In the genomic region with DNA sequence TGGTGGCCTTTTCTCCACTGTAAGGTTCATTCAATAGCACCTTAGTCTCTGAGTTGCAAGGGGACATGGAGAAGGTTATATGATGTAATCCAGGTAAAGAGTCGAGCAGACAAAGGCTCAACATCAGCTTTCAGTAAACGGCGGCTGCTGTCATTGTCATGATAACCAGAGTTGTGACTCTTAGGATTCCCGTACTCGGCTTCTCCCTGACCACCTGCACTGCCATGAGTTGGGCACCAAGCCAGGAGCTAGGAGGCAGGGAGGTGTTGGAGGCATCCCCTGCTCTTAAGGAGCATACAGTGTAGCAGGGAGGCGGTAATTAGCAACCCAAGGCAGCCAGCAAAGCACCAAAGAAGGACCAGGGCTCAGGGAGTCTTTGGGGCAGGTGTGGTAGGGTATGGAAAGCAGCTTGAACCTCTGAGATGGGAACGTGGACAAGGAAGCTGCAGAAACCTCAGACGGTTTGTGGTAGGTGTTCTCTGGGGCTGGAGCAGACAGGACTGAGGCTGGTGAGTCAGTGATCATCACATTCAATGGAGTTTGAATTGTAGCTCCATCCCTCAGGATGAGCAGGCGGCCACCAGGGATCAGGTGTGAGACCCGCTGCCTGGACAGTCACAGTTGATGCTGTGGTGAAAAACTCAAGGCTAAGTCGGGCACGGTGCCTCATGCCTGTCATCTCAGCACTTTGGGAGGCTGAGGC, we compare ENCODE assay signal across 15 cellular contexts. TPM values are rescaled to one million over a fixed set of nuclear protein-coding genes. Genes with fewer than 3 reads are reported as not detected.
DNase-seq lines count a peak whose midpoint lies in the region; ATAC-seq and TF ChIP-seq lines count a peak whose summit lies in the region.
"Had no signal": no experiment of that assay in that cellular context is flagged by ENCODE, and none has a peak within 500 bp of the region (broad histone marks: within the 10 kb centered on the region; RNA-seq: fewer than 3 reads in every experiment).

No MANE protein-coding gene starts in this region.

- H3K9me3 ChIP-seq in HCT116 (ENCODE audit: control insufficient read depth in 1 of 2, insufficient read depth in 1 of 2, low read depth in 1 of 2, low read length in 2 of 2): no peaks in the 10 kb centered on the region
- no peaks in the 10 kb centered on the region for H3K9me3 ChIP-seq in PC-9 (ENCODE audit: insufficient read depth, low read depth)
- no peaks in the 10 kb centered on the region for H3K9me3 ChIP-seq in smooth muscle cell (replicated peaks; ENCODE audit: low read depth)
- H3K9me3 ChIP-seq: BE2C had no signal

- peak overlapping the region; percentile 23; the same call in 1 of the 2 replicates for H3K27ac ChIP-seq in HCT116 (ENCODE audit: low read depth, low read length)
- peak overlapping the region; percentile 98 for H3K27ac ChIP-seq in PC-9
- no peak overlapping the region for H3K27ac ChIP-seq in smooth muscle cell (ENCODE audit: low read depth)
- H3K27ac ChIP-seq: coronary artery had no signal

- H3K4me1 ChIP-seq in HCT116 (ENCODE audit: control insufficient read depth in 1 of 2, insufficient read depth in 2 of 2, low read length in 2 of 2) (peaks cover 50 to 91% of the 10 kb centered on the region in 2 experiments), PC-9 (replicated peaks; ENCODE audit: insufficient read depth) (peaks cover 62% of the 10 kb centered on the region), smooth muscle cell (ENCODE audit: low read depth) (no peaks in the 10 kb centered on the region)
- H3K4me1 ChIP-seq: BE2C had no signal

- no peak for DNase-seq in activated CD4-positive, alpha-beta T cell treated with anti-CD3 and anti-CD28 coated beads, Interleukin-2, amount 10 ng/mL, durations not matched to agents 24 days and 14 days
- DNase-seq in activated CD4-positive, alpha-beta T cell treated with anti-CD3 and anti-CD28 coated beads, Interleukin-2, amount 50 U/mL, for 48 hours: no peak
- DNase-seq in HCT116 (ENCODE audit: low read depth, low spot score) (no peak), PC-9 (peak; percentile 49 to 66), posterior vena cava (ENCODE audit: low spot score) (peak; percentile 64), smooth muscle cell (lab: John Stamatoyannopoulos, UW; ENCODE audit: unreplicated experiment) (no peak), OCI-M1 (lab: John Stamatoyannopoulos, UW) (no peak)
- no peak for DNase-seq in stimulated activated naive CD4-positive, alpha-beta T cell treated with Interleukin-2 at 50 U/mL for 16 hours (lab: John Stamatoyannopoulos, UW)
- DNase-seq: activated T-cell treated with anti-CD3 and anti-CD28 coated beads, Interleukin-2, amount 50 U/mL, for 24 hours; anterior cingulate cortex; BE2C; NCI-H1048 had no signal

- intact Hi-C loops in activated CD4-positive, alpha-beta T cell treated with anti-CD3 and anti-CD28 coated beads, Interleukin-2, amount 10 ng/mL, durations not matched to agents 24 days and 14 days (cut with micrococcal nuclease): no loop called here
- intact Hi-C loops in HCT116 (cut with micrococcal nuclease) (no loop called here), PC-9 (cut with micrococcal nuclease; ENCODE audit: unreplicated experiment) (no loop called here), posterior vena cava (cut with DNase I) (no loop called here)

- CTCF ChIA-PET in HCT116 (lab: Charles Lee): interaction anchor here (1.0 kb wide), 1 partner anchor 8 kb away, joined by 3 read pairs; no protein-coding TSS in a partner anchor
- CTCF ChIA-PET in PC-9 (lab: Charles Lee): interaction anchor here (0.6 kb wide), 1 partner anchor 41 kb away, joined by 3 read pairs; no protein-coding TSS in a partner anchor

- no peak overlapping the region for H3K4me3 ChIP-seq in HCT116 (replicated peaks in 1 of 2; ENCODE audit: low read depth in 1 of 2, low read length in 2 of 2)
- no peak overlapping the region for H3K4me3 ChIP-seq in PC-9
- H3K4me3 ChIP-seq in smooth muscle cell: no peak overlapping the region
- H3K4me3 ChIP-seq: coronary artery had no signal

- H3K4me2 ChIP-seq in HCT116 (ENCODE audit: low read length) (no peak overlapping the region; the same call in 1 of the 2 replicates), PC-9 (peak overlapping the region; percentile 53), smooth muscle cell (no peak overlapping the region)

- POLR2A ChIA-PET in HCT116 (lab: Charles Lee): interaction anchor here (1.0 to 2.0 kb wide), 4 partner anchors 9 to 46 kb away, joined by 3 to 9 read pairs (median 6); no protein-coding TSS in a partner anchor
- POLR2A ChIA-PET in PC-9 (lab: Charles Lee; ENCODE audit: unreplicated experiment): interaction anchor here (0.6 to 1.0 kb wide), 3 partner anchors 10 to 19 kb away, joined by 3 to 7 read pairs (median 5); no protein-coding TSS in a partner anchor

- no peak overlapping the region for H3K4me3 Mint-ChIP-seq in activated CD4-positive, alpha-beta T cell treated with anti-CD3 and anti-CD28 coated beads, Interleukin-2, amount 10 ng/mL, durations not matched to agents 24 days and 14 days
- H3K4me3 Mint-ChIP-seq: activated T-cell treated with anti-CD3 and anti-CD28 coated beads, Interleukin-2, amount 50 U/mL, for 24 hours had no signal

- H3K9me2 ChIP-seq in HCT116 (ENCODE audit: insufficient read depth): no peaks in the 10 kb centered on the region
- no peaks in the 10 kb centered on the region for H3K9me2 ChIP-seq in PC-9 (ENCODE audit: insufficient read depth)

- H3K27me3 ChIP-seq in HCT116 (ENCODE audit: insufficient read depth, low read length): no peaks in the 10 kb centered on the region
- H3K27me3 ChIP-seq in PC-9 (ENCODE audit: insufficient read depth, low read depth): no peaks in the 10 kb centered on the region
- no peaks in the 10 kb centered on the region for H3K27me3 ChIP-seq in smooth muscle cell (ENCODE audit: low read depth)
- H3K27me3 ChIP-seq: BE2C had no signal

- BruUV-seq in HCT116 (replicated peaks; lab: Mats Ljungman, UMichigan) (no TSS peak), PC-9 (replicated peaks; lab: Mats Ljungman, UMichigan) (no TSS peak)

- H2AFZ ChIP-seq in HCT116 (ENCODE audit: low read depth, low read length, poor library complexity, severe bottlenecking) (peak overlapping the region; percentile 50), PC-9 (peak overlapping the region; percentile 45), smooth muscle cell (ENCODE audit: low read depth) (no peak overlapping the region)

- peaks cover 56% of the 10 kb centered on the region for H3K4me1 Mint-ChIP-seq in activated CD4-positive, alpha-beta T cell treated with anti-CD3 and anti-CD28 coated beads, Interleukin-2, amount 10 ng/mL, durations not matched to agents 24 days and 14 days

- RAD21 ChIA-PET in HCT116 (lab: Charles Lee; ENCODE audit: low non-redundant PET in 1 of 2, low total read pairs in 2 of 2, uncharacterized antibody in 2 of 2, unreplicated experiment in 2 of 2): no interaction called here

- TF ChIP-seq POLR2A in HCT116 (IDR thresholded peaks at IDR 0.05; ENCODE audit: borderline replicate concordance, extremely low read depth, insufficient read depth, insufficient read length): no peak

- peak overlapping the region; percentile 80 for H3K27ac Mint-ChIP-seq in activated CD4-positive, alpha-beta T cell treated with anti-CD3 and anti-CD28 coated beads, Interleukin-2, amount 10 ng/mL, durations not matched to agents 24 days and 14 days
- H3K27ac Mint-ChIP-seq: activated T-cell treated with anti-CD3 and anti-CD28 coated beads, Interleukin-2, amount 50 U/mL, for 24 hours had no signal

- H3K36me3 ChIP-seq in HCT116 (ENCODE audit: control insufficient read depth in 1 of 2, insufficient read depth in 2 of 2, low read length in 2 of 2) (no peaks in the 10 kb centered on the region), PC-9 (ENCODE audit: low read depth) (no peaks in the 10 kb centered on the region), smooth muscle cell (ENCODE audit: low read depth) (no peaks in the 10 kb centered on the region)
- H3K36me3 ChIP-seq: BE2C had no signal

- H3F3A ChIP-seq in PC-9 (ENCODE audit: insufficient read depth, low read depth): peaks cover 60% of the 10 kb centered on the region
- peaks cover 19% of the 10 kb centered on the region for H3F3A ChIP-seq in smooth muscle cell (ENCODE audit: low read depth)

- TF ChIP-seq CTCF in HCT116 (IDR thresholded peaks at IDR 0.05 in 2 of 3, conservative IDR thresholded peaks at IDR 0.05 in 1 of 3; ENCODE audit: borderline replicate concordance in 1 of 3, insufficient read depth in 1 of 3, low read depth in 2 of 3, low read length in 2 of 3) (no peak), PC-9 (conservative IDR thresholded peaks at IDR 0.05) (no peak), smooth muscle cell (IDR thresholded peaks at IDR 0.05; ENCODE audit: borderline replicate concordance, insufficient read depth, poor library complexity, severe bottlenecking) (no peak)

- H3K9ac ChIP-seq in HCT116 (ENCODE audit: low read length) (peak overlapping the region; percentile 33; the same call in 1 of the 2 replicates), smooth muscle cell (ENCODE audit: low read depth) (no peak overlapping the region)

- H4K20me1 ChIP-seq in HCT116 (ENCODE audit: insufficient read depth): no peaks in the 10 kb centered on the region
- no peaks in the 10 kb centered on the region for H4K20me1 ChIP-seq in PC-9 (ENCODE audit: insufficient read depth)
- H4K20me1 ChIP-seq in smooth muscle cell (ENCODE audit: low read depth): no peaks in the 10 kb centered on the region

- H3K79me2 ChIP-seq in HCT116 (ENCODE audit: insufficient read depth, low read length) (no peaks in the 10 kb centered on the region), PC-9 (ENCODE audit: low read depth) (0 out of 2 replicates have a peak, but pooled peaks cover 9% of the 10 kb centered on the region), smooth muscle cell (ENCODE audit: low read depth) (no peaks in the 10 kb centered on the region)

- H3K27me3 Mint-ChIP-seq in activated CD4-positive, alpha-beta T cell treated with anti-CD3 and anti-CD28 coated beads, Interleukin-2, amount 10 ng/mL, durations not matched to agents 24 days and 14 days: no peaks in the 10 kb centered on the region
- H3K27me3 Mint-ChIP-seq: activated T-cell treated with anti-CD3 and anti-CD28 coated beads, Interleukin-2, amount 50 U/mL, for 24 hours had no signal

- WGBS in smooth muscle cell (ENCODE audit: low lambda C conversion rate): 72% methylated on average over 12 of the region's 12 CpGs

- TF ChIP-seq RAD21 in HCT116 (IDR thresholded peaks at IDR 0.05; ENCODE audit: low read depth): no peak

- no peaks in the 10 kb centered on the region for H3K36me3 Mint-ChIP-seq in activated CD4-positive, alpha-beta T cell treated with anti-CD3 and anti-CD28 coated beads, Interleukin-2, amount 10 ng/mL, durations not matched to agents 24 days and 14 days (ENCODE audit: low read depth)

- H3K9me3 Mint-ChIP-seq in activated CD4-positive, alpha-beta T cell treated with anti-CD3 and anti-CD28 coated beads, Interleukin-2, amount 10 ng/mL, durations not matched to agents 24 days and 14 days: no peaks in the 10 kb centered on the region
- H3K9me3 Mint-ChIP-seq: activated T-cell treated with anti-CD3 and anti-CD28 coated beads, Interleukin-2, amount 50 U/mL, for 24 hours had no signal

- no peak for ATAC-seq in HCT116
- ATAC-seq: HepG2 had no signal

RNA-seq across cellular contexts. Expression of a gene that starts 31.7 kb away (rescaled TPM):
- total RNA-seq in activated CD4-positive, alpha-beta T cell treated with anti-CD3 and anti-CD28 coated beads, Interleukin-2, amount 10 ng/mL, durations not matched to agents 24 days and 14 days: 509 and 511 TPM in 2 replicates
- total RNA-seq in HCT116 (2021; ENCODE audit: unreplicated experiment) (75.4 TPM), PC-9 (2021) (17.2 and 17.4 TPM in 2 replicates), posterior vena cava (1 to 10 TPM; 2.6 to 8.1 TPM), smooth muscle cell (29.9 and 40.6 TPM in 2 replicates)
- 105 and 129 TPM in 2 replicates for polyA plus RNA-seq in HCT116 (2012)
- polyA plus RNA-seq in smooth muscle cell: 28.9 and 31.2 TPM in 2 replicates

RNA-seq across cellular contexts. Expression of a gene that starts 51.8 kb away (rescaled TPM):
- 61.0 and 62.8 TPM in 2 replicates for total RNA-seq in activated CD4-positive, alpha-beta T cell treated with anti-CD3 and anti-CD28 coated beads, Interleukin-2, amount 10 ng/mL, durations not matched to agents 24 days and 14 days
- not detected for total RNA-seq in HCT116 (2021; ENCODE audit: unreplicated experiment)
- 0.04 and 0.05 TPM in 2 replicates for polyA plus RNA-seq in HCT116 (2012)
- total RNA-seq in PC-9 (2021): not detected in 2 replicates
- 1 to 10 TPM; 1.0 to 2.0 TPM for total RNA-seq in posterior vena cava
- 0.27 and 1.5 TPM in 2 replicates for total RNA-seq in smooth muscle cell
- polyA plus RNA-seq in smooth muscle cell: 0.14 and 1.0 TPM in 2 replicates
- total RNA-seq: HepG2, pulmonary artery endothelial cell had no signal
- polyA plus RNA-seq: HepG2 had no signal

Comparison
In these comparisons a context has a peak if more than half of its experiments do, and no peak if none do; other contexts are left out.
1. DNase-seq: peak in PC-9 (2 of 2) and posterior vena cava (single experiment); none in activated CD4-positive, alpha-beta T cell treated with anti-CD3 and anti-CD28 coated beads, Interleukin-2, amount 10 ng/mL, durations not matched to agents 24 days and 14 days (single experiment), activated CD4-positive, alpha-beta T cell treated with anti-CD3 and anti-CD28 coated beads, Interleukin-2, amount 50 U/mL, for 48 hours (0 of 2), HCT116 (single experiment), smooth muscle cell (single experiment), stimulated activated naive CD4-positive, alpha-beta T cell treated with Interleukin-2 at 50 U/mL for 16 hours (single experiment) and OCI-M1 (single experiment).
2. RNA of a gene that starts 51.8 kb away (total RNA-seq): 61.0 to 62.8 TPM in activated CD4-positive, alpha-beta T cell treated with anti-CD3 and anti-CD28 coated beads, Interleukin-2, amount 10 ng/mL, durations not matched to agents 24 days and 14 days; 1.0 to 2.0 TPM in posterior vena cava, 0.27 to 1.5 TPM in smooth muscle cell, not detected in HCT116 (single experiment) and not detected in PC-9; every median in the first group is over 10 times any median in the second.